8 cellular contexts compared by ENCODE assay signal in genomic region chr21:17514124-17514481, GRCh38. TPM values are rescaled to one million over a fixed set of nuclear protein-coding genes. Genes with fewer than 3 reads are reported as not detected.
DNase-seq lines count a peak whose midpoint lies in the region; ATAC-seq, FAIRE-seq and TF ChIP-seq lines count a peak whose summit lies in the region.

No MANE protein-coding gene starts in this region.

- DNase-seq in Ammon's horn (ENCODE audit: low spot score) = peak; percentile 27
- DNase-seq in K562 (ENCODE audit: extremely low read depth in 1 of 4, low spot score in 3 of 4) = no peak
- DNase-seq in stimulated activated CD4-positive, alpha-beta T cell treated with anti-CD3 and anti-CD28 coated beads, Interleukin-15, amount 100 ng/mL, for 24 hours = no peak
- DNase-seq in SIG-M5 treated with dmso at 0.1 percent for 504 hours (lab: John Stamatoyannopoulos, UW; ENCODE audit: unreplicated experiment) = no peak
- DNase-seq in lower leg skin (ENCODE audit: low spot score in 2 of 2) = no peak

- TF ChIP-seq CTCF in K562 (IDR thresholded peaks at IDR 0.05 in 2 of 3, conservative IDR thresholded peaks at IDR 0.05 in 1 of 3; ENCODE audit: insufficient read depth in 2 of 3, low read depth in 1 of 3, low read length in 3 of 3) = no peak
- TF ChIP-seq CTCF in liver (IDR thresholded peaks at IDR 0.05; ENCODE audit: low read depth, low read length, missing input control) = no peak
- TF ChIP-seq CTCF in lower leg skin (IDR thresholded peaks at IDR 0.05) = no peak

- no peaks in the 10 kb centered on the region for H4K20me1 ChIP-seq in K562 (replicated peaks; ENCODE audit: control insufficient read depth, insufficient read depth, low read length)

- peak overlapping the region; percentile 67 for H3K4me3 ChIP-seq in HUES64 (ENCODE audit: low read length)
- H3K4me3 ChIP-seq in K562 = no peak overlapping the region
- peak overlapping the region; percentile 66 to 84 (median 80) for H3K4me3 ChIP-seq in liver (ENCODE audit: low read depth in 1 of 3, low read length in 3 of 3)
- no peak overlapping the region for H3K4me3 ChIP-seq in lower leg skin (ENCODE audit: low read depth, poor library complexity, severe bottlenecking)

- H3K4me1 ChIP-seq in HUES64 (ENCODE audit: insufficient read depth, low read length) = peaks cover 24% of the 10 kb centered on the region
- peaks cover 0 to 14% of the 10 kb centered on the region in 2 experiments; a peak in 2 of 5 replicates for H3K4me1 ChIP-seq in K562 (replicated peaks in 1 of 2; ENCODE audit: control insufficient read depth in 2 of 2, insufficient read depth in 2 of 2, low read length in 2 of 2)
- peaks cover 0 to 23% (median 14%) of the 10 kb centered on the region in 4 donors for H3K4me1 ChIP-seq in liver (ENCODE audit: control insufficient read depth in 4 of 4, insufficient read depth in 4 of 4, low read length in 3 of 4)

- TF ChIP-seq RAD21 in K562 (CRISPR knock-in tag; conservative IDR thresholded peaks at IDR 0.05 in 1 of 2, IDR thresholded peaks at IDR 0.05 in 1 of 2) (no peak), liver (IDR thresholded peaks at IDR 0.05) (no peak)

- no peaks in the 10 kb centered on the region for H3K79me2 ChIP-seq in K562 (ENCODE audit: control insufficient read depth, insufficient read depth, low read length)

- intact Hi-C loops in K562 (cut with micrococcal nuclease) = no loop called here
- intact Hi-C loops in lower leg skin (cut with DNase I; ENCODE audit: low total_unique reads) = no loop called here

- H2AFZ ChIP-seq in K562 (ENCODE audit: low read depth, low read length) = no peak overlapping the region

- no peak overlapping the region for H3K4me2 ChIP-seq in K562 (ENCODE audit: insufficient read depth, low read length)

- POLR2A ChIA-PET in K562 (lab: Yijun Ruan, JAX) = interaction anchor here (0.7 kb wide), 1 partner anchor 42 kb away, joined by 4 read pairs; no protein-coding TSS in a partner anchor

- in situ Hi-C loops in K562 (cut with MboI) = no loop called here

- CTCF ChIA-PET in K562 (lab: Yijun Ruan, JAX; ENCODE audit: low intra/inter-chr PET ratio) = interaction anchor here (0.7 kb wide), 1 partner anchor 127 kb away, joined by 4 read pairs; no protein-coding TSS in a partner anchor

- H3K9me1 ChIP-seq in K562 (ENCODE audit: control insufficient read depth, insufficient read depth, low read length) = peaks cover 3% of the 10 kb centered on the region

- peak overlapping the region; percentile 95 for H3K9ac ChIP-seq in HUES64 (ENCODE audit: low read depth, low read length)
- H3K9ac ChIP-seq in K562 (ENCODE audit: insufficient read depth in 1 of 2, low read depth in 2 of 2, low read length in 2 of 2) = no peak overlapping the region
- peak overlapping the region; percentile 53 to 72 for H3K9ac ChIP-seq in liver (ENCODE audit: low read depth in 1 of 2, low read length in 2 of 2)

- peaks cover 19% of the 10 kb centered on the region for H3K36me3 ChIP-seq in HUES64 (ENCODE audit: insufficient read depth, low read length)
- H3K36me3 ChIP-seq in K562 (ENCODE audit: control insufficient read depth, insufficient read depth, low read length) = no peaks in the 10 kb centered on the region
- no peaks in the 10 kb centered on the region for H3K36me3 ChIP-seq in liver (ENCODE audit: control insufficient read depth in 4 of 4, insufficient read depth in 3 of 4, low read depth in 1 of 4, low read length in 3 of 4)

- H3K9me3 ChIP-seq in HUES64 (ENCODE audit: insufficient read depth, low read depth, low read length) = no peaks in the 10 kb centered on the region
- H3K9me3 ChIP-seq in K562 (replicated peaks; ENCODE audit: control insufficient read depth, insufficient read depth, low read depth, low read length) = no peaks in the 10 kb centered on the region
- H3K9me3 ChIP-seq in liver (ENCODE audit: control insufficient read depth in 4 of 4, low read length in 3 of 4) = no peaks in the 10 kb centered on the region

- TF ChIP-seq POLR2A in K562 (conservative IDR thresholded peaks at IDR 0.05) (no peak), lower leg skin (IDR thresholded peaks at IDR 0.05) (no peak)

- H3K27ac ChIP-seq in HUES64 (ENCODE audit: low read depth, low read length) (peak overlapping the region; percentile 88), K562 (ENCODE audit: extremely low read depth, low read depth, low read length) (no peak overlapping the region), liver (ENCODE audit: low read depth in 1 of 2, low read length in 2 of 2) (peak overlapping the region; percentile 84 to 93)

- ATAC-seq in K562 (no peak), GM21515 (IDR thresholded peaks at IDR 0.05; ENCODE audit: unreplicated experiment) (no peak)

- TF ChIP-seq EP300 in K562 (IDR thresholded peaks at IDR 0.05; ENCODE audit: low read length) = no peak

- WGBS in HUES64 = 7% methylated on average over 5 of the region's 5 CpGs
- WGBS in K562 (ENCODE audit: insufficient coverage, low coverage, missing lambda C conversion rate) = 22% methylated on average over 5 of the region's 5 CpGs
- WGBS in liver = 28% methylated on average over 5 of the region's 5 CpGs
- WGBS in lower leg skin, 2 donors = 25 to 29% methylated on average over 5 of the region's 5 CpGs

- no TSS peak for BruUV-seq in K562 (replicated peaks; lab: Mats Ljungman, UMichigan)

- H3K27me3 ChIP-seq in HUES64 (ENCODE audit: insufficient read depth, low read length) (no peaks in the 10 kb centered on the region), K562 (ENCODE audit: control insufficient read depth in 2 of 2, insufficient read depth in 2 of 2, low read length in 2 of 2) (peaks cover 12 to 14% of the 10 kb centered on the region in 2 experiments; a peak in 3 of 5 replicates), liver (ENCODE audit: control insufficient read depth in 4 of 4, insufficient read depth in 4 of 4, low read length in 3 of 4) (no peaks in the 10 kb centered on the region)

- no peak for FAIRE-seq in K562 (lab: Jason Lieb, UNC)

TF ChIP-seq in K562, 482 proteins besides CTCF, POLR2A, EP300 and RAD21:
- TF ChIP-seq CBX2 (IDR thresholded peaks at IDR 0.05; ENCODE audit: insufficient read depth, low read length, poor library complexity, severe bottlenecking) (peak; percentile 38), ADNP (tag; IDR thresholded peaks at IDR 0.05) (no peak), ZC3H8 (IDR thresholded peaks at IDR 0.05) (no peak)

TF ChIP-seq in liver, 16 proteins besides CTCF, POLR2A, EP300 and RAD21:
- TF ChIP-seq HNF4A (conservative IDR thresholded peaks at IDR 0.05) (no peak), GABPA (IDR thresholded peaks at IDR 0.05 in 1 of 2, conservative IDR thresholded peaks at IDR 0.05 in 1 of 2) (no peak), ZBTB33 (IDR thresholded peaks at IDR 0.05) (no peak), NR2F2 (IDR thresholded peaks at IDR 0.05) (no peak), TAF1 (conservative IDR thresholded peaks at IDR 0.05) (no peak), MAX (IDR thresholded peaks at IDR 0.05) (no peak), SP1 (IDR thresholded peaks at IDR 0.05) (no peak), HNF4G (IDR thresholded peaks at IDR 0.05) (no peak)

RNA-seq across cellular contexts. Expression of gene CXADR, which starts 1.3 kb away (rescaled TPM):
- 99.7 TPM for polyA plus RNA-seq in HUES64 (2013, experiment 1 of 2)
- 88.2 TPM for polyA plus RNA-seq in HUES64 (2013, experiment 2 of 2)
- 0.21 TPM in 1 of 2 replicates, not detected in the other for total RNA-seq in K562 (2011; cell fraction: chromatin; rRNA removed; ENCODE audit: low replicate concordance)
- not detected in 2 replicates for total RNA-seq in K562 (2011; cell fraction: nucleolus; rRNA removed)
- 0.15 and 0.99 TPM in 2 replicates for total RNA-seq in K562 (2011; cell fraction: nucleoplasm; rRNA removed)
- total RNA-seq in K562 (2014; rRNA removed) = 0.27 TPM in 1 of 2 replicates, not detected in the other
- total RNA-seq in K562 (2014; rRNA removed; fragmentation: Illumina TruSeq; extraction: Trizol) = 0.04 and 0.06 TPM in 2 replicates
- 0.07 TPM in 1 of 2 replicates, not detected in the other for total RNA-seq in K562 (2015; rRNA removed; fragmentation: Illumina TruSeq; extraction: Trizol)
- 0.04 and 0.22 TPM in 2 replicates for total RNA-seq in K562 (2021)
- polyA plus RNA-seq in K562 (2011; rRNA removed) = 0.07 and 0.14 TPM in 2 replicates
- not detected in 2 replicates for polyA plus RNA-seq in K562 (2011; cell fraction: cytosol; rRNA removed)
- polyA plus RNA-seq in K562 (2011; cell fraction: nucleus; rRNA removed) = 0.07 TPM in 1 of 2 replicates, not detected in the other
- polyA plus RNA-seq in K562 (2012) = 0.03 and 0.06 TPM in 2 replicates
- polyA plus RNA-seq in K562 (2014; fragmentation: Illumina TruSeq; extraction: Trizol) = 0.01 TPM in 1 of 2 replicates, not detected in the other
- under 1 TPM; 0.04 to 0.17 TPM for polyA plus RNA-seq in K562 (2014; fragmentation: Nextera tagmentation; extraction: Ambion mirVana)
- polyA plus RNA-seq in K562 (2014; rRNA removed) = 0.08 and 0.41 TPM in 2 replicates
- 0.09 and 0.14 TPM in 2 replicates for polyA minus RNA-seq in K562 (2011; rRNA and poly(A)+ RNA removed)
- polyA minus RNA-seq in K562 (2011; cell fraction: cytosol; rRNA and poly(A)+ RNA removed) = 2.7 TPM in 1 of 2 replicates, not detected in the other
- polyA minus RNA-seq in K562 (2011; cell fraction: nucleus; rRNA and poly(A)+ RNA removed) = under 0.01 TPM in 1 of 2 replicates, not detected in the other
- 10 to 100 TPM; 26.8 to 46.4 TPM for total RNA-seq in liver
- 10 to 100 TPM in 1 of 2 donors, 1 to 10 TPM in 1; 8.5 to 26.3 TPM for polyA plus RNA-seq in liver
- total RNA-seq in lower leg skin = 100 to 1,000 TPM in 3 of 4 donors, 10 to 100 TPM in 1; 84.7 to 134 (median 123) TPM

Comparison
In these comparisons a context has a peak if more than half of its experiments do, and no peak if none do; other contexts are left out.
1. H3K4me3 ChIP-seq: peak in HUES64 (single experiment) and liver (3 of 3); none in K562 (single experiment) and lower leg skin (single experiment).
2. H3K9ac ChIP-seq: peak in HUES64 (single experiment) and liver (2 of 2); none in K562 (0 of 2).
3. RNA of gene CXADR, which starts 1.3 kb away (total RNA-seq): 84.7 to 134 TPM in lower leg skin and 26.8 to 46.4 TPM in liver; 0.04 to 0.99 TPM in K562; every median in the first group is over 10 times any median in the second.